ENCODE assay signal across 9 cellular contexts in genomic region chr18:70072678-70073077, GRCh38.
DNase-seq lines count a peak whose midpoint lies in the region; TF ChIP-seq lines count a peak whose summit lies in the region.
"Had no signal": no experiment of that assay in that cellular context is flagged by ENCODE, and none has a peak within 500 bp of the region (broad histone marks: within the 10 kb centered on the region; RNA-seq: fewer than 3 reads in every experiment).

No MANE protein-coding gene starts in this region.

- BruUV-seq in MCF 10A (replicated peaks; lab: Mats Ljungman, UMichigan) = no TSS peak

- CTCF ChIA-PET in MCF 10A (lab: Yijun Ruan, JAX) = interaction anchor here (0.9 kb wide), 1 partner anchor 1738 kb away, joined by 5 read pairs; no protein-coding TSS in a partner anchor

- WGBS in sigmoid colon, 2 donors = 24 to 68% methylated on average over 1 of the region's 1 CpG

- POLR2A ChIA-PET in MCF 10A (lab: Yijun Ruan, JAX) = no interaction called here

- H3K4me3 ChIP-seq in breast epithelium = no peak overlapping the region
- H3K4me3 ChIP-seq in choroid plexus epithelial cell (ENCODE audit: low read depth, low read length) = no peak overlapping the region
- no peak overlapping the region for H3K4me3 ChIP-seq in sigmoid colon

- no peak overlapping the region for H3K27ac Mint-ChIP-seq in MCF 10A (ENCODE audit: low read depth, unreplicated experiment)

- DNase-seq in MCF 10A (ENCODE audit: unreplicated experiment) = peak; percentile 28
- no peak for DNase-seq in breast epithelium (ENCODE audit: low spot score in 2 of 2)
- peak; percentile 83 for DNase-seq in NCI-H1105 treated with DMSO at 0.1 percent for 48 hours (lab: John Stamatoyannopoulos, UW)
- DNase-seq in choroid plexus epithelial cell (ENCODE audit: low read depth) = peak; percentile 74
- peak; percentile 13 for DNase-seq in stromal cell of bone marrow (ENCODE audit: low read depth)
- DNase-seq in sigmoid colon = no peak
- no peak for DNase-seq in activated CD4-positive, alpha-beta T cell treated with anti-CD3 and anti-CD28 coated beads, Interleukin-2, amount 50 U/mL, for 48 hours
- no peak for DNase-seq in stimulated activated CD4-positive, alpha-beta T cell treated with anti-CD3 and anti-CD28 coated beads, Interleukin-4, amount 100 ng/mL, for 24 hours

- H3K9me3 Mint-ChIP-seq in MCF 10A (ENCODE audit: unreplicated experiment) = no peaks in the 10 kb centered on the region

- TF ChIP-seq EP300 in sigmoid colon (IDR thresholded peaks at IDR 0.05) = no peak

- no peaks in the 10 kb centered on the region for H3K4me1 Mint-ChIP-seq in MCF 10A (ENCODE audit: insufficient read depth, unreplicated experiment)

- H3K9me3 ChIP-seq in breast epithelium (no peaks in the 10 kb centered on the region), sigmoid colon (no peaks in the 10 kb centered on the region)

- no peaks in the 10 kb centered on the region for H3K4me1 ChIP-seq in breast epithelium
- H3K4me1 ChIP-seq in sigmoid colon = no peaks in the 10 kb centered on the region

- intact Hi-C loops in MCF 10A (cut with micrococcal nuclease) = loop anchor here (5.0 to 10.0 kb wide), 3 partner anchors 228 to 1225 kb away; no protein-coding TSS in a partner anchor
- intact Hi-C loops in breast epithelium (cut with DNase I; ENCODE audit: low total_unique reads) = no loop called here
- intact Hi-C loops in sigmoid colon (cut with DNase I) = no loop called here

- TF ChIP-seq POLR2A in breast epithelium (IDR thresholded peaks at IDR 0.05) (no peak), sigmoid colon (IDR thresholded peaks at IDR 0.05) (no peak)

- H3K36me3 Mint-ChIP-seq in MCF 10A (ENCODE audit: insufficient read depth, unreplicated experiment) = no peaks in the 10 kb centered on the region

- no peak overlapping the region for H3K27ac ChIP-seq in breast epithelium
- H3K27ac ChIP-seq in sigmoid colon = no peak overlapping the region
- H3K27ac ChIP-seq: epithelial cell of prostate had no signal

- H3K27me3 ChIP-seq in breast epithelium (no peaks in the 10 kb centered on the region), sigmoid colon (no peaks in the 10 kb centered on the region)

- H3K36me3 ChIP-seq in breast epithelium (peaks cover 3% of the 10 kb centered on the region), sigmoid colon (peaks cover 0 to 6% (median 0%) of the 10 kb centered on the region in 4 donors)

- peak; percentile 48 for TF ChIP-seq CTCF in MCF 10A (IDR thresholded peaks at IDR 0.05; ENCODE audit: unreplicated experiment)
- no peak for TF ChIP-seq CTCF in breast epithelium (IDR thresholded peaks at IDR 0.05)
- peak; percentile 56 for TF ChIP-seq CTCF in choroid plexus epithelial cell (conservative IDR thresholded peaks at IDR 0.05; ENCODE audit: low read depth, low read length)
- TF ChIP-seq CTCF in sigmoid colon (IDR thresholded peaks at IDR 0.05) = no peak

- no peak overlapping the region for H3K4me3 Mint-ChIP-seq in MCF 10A (ENCODE audit: unreplicated experiment)

- no peaks in the 10 kb centered on the region for H3K27me3 Mint-ChIP-seq in MCF 10A (ENCODE audit: insufficient read depth, unreplicated experiment)

Comparison
In these comparisons a context has a peak if more than half of its experiments do, and no peak if none do; other contexts are left out.
1. DNase-seq: peak in MCF 10A (single experiment), NCI-H1105 treated with DMSO at 0.1 percent for 48 hours (single experiment), choroid plexus epithelial cell (single experiment) and stromal cell of bone marrow (single experiment); none in breast epithelium (0 of 2), sigmoid colon (single experiment), activated CD4-positive, alpha-beta T cell treated with anti-CD3 and anti-CD28 coated beads, Interleukin-2, amount 50 U/mL, for 48 hours (0 of 2) and stimulated activated CD4-positive, alpha-beta T cell treated with anti-CD3 and anti-CD28 coated beads, Interleukin-4, amount 100 ng/mL, for 24 hours (single experiment).
2. CTCF ChIP-seq: peak in MCF 10A (single experiment) and choroid plexus epithelial cell (single experiment); none in breast epithelium (0 of 3) and sigmoid colon (0 of 4).